8 cellular contexts compared by ENCODE assay signal in genomic region chr12:6959376-6960290, GRCh38. TPM values are rescaled to one million over a fixed set of nuclear protein-coding genes. Genes with fewer than 3 reads are reported as not detected.
DNase-seq lines count a peak whose midpoint lies in the region; ATAC-seq, FAIRE-seq and TF ChIP-seq lines count a peak whose summit lies in the region.

No MANE protein-coding gene starts in this region.

- WGBS in liver, result 87% methylated on average over 33 of the region's 33 CpGs
- WGBS in HepG2 (ENCODE audit: low lambda C conversion rate), result 91% methylated on average over 18 of the region's 33 CpGs

- TF ChIP-seq CTCF in liver (IDR thresholded peaks at IDR 0.05; ENCODE audit: low read depth, low read length, missing input control), result no peak
- TF ChIP-seq CTCF in HepG2 (CRISPR knock-in tag; IDR thresholded peaks at IDR 0.05), result no peak
- TF ChIP-seq CTCF in RWPE1 (conservative IDR thresholded peaks at IDR 0.05; ENCODE audit: low read depth), result no peak

- H2AFZ ChIP-seq in HepG2 (ENCODE audit: low read length), result no peak overlapping the region

- CTCF ChIA-PET in HepG2 (lab: Yijun Ruan, JAX; ENCODE audit: low intra/inter-chr PET ratio, low total read pairs) (no interaction called here), RWPE1 (lab: Yijun Ruan, JAX) (interaction anchor here (0.6 to 1.3 kb wide), 4 partner anchors 10 to 22 kb away, joined by 3 to 4 read pairs (median 3); no protein-coding TSS in a partner anchor)

- H3K4me3 ChIP-seq in liver (ENCODE audit: low read depth in 1 of 3, low read length in 3 of 3) (no peak overlapping the region), HepG2 (replicated peaks in 1 of 3; ENCODE audit: insufficient read depth in 1 of 3, low read depth in 2 of 3, low read length in 3 of 3) (no peak overlapping the region)

- H4K20me1 ChIP-seq in HepG2 (ENCODE audit: insufficient read depth, low read length), result no peaks in the 10 kb centered on the region

- ATAC-seq in HepG2 (no peak), GM18868 (IDR thresholded peaks at IDR 0.05; ENCODE audit: unreplicated experiment) (no peak), esophagus mucosa (no peak)

- FAIRE-seq in HepG2 (lab: Jason Lieb, UNC), result no peak

- TF ChIP-seq RAD21 in liver (IDR thresholded peaks at IDR 0.05), result no peak
- TF ChIP-seq RAD21 in HepG2 (CRISPR knock-in tag; IDR thresholded peaks at IDR 0.05), result no peak

- no peak for TF ChIP-seq EP300 in HepG2 (IDR thresholded peaks at IDR 0.05; ENCODE audit: low read depth in 2 of 2, low read length in 2 of 2)
- no peak for TF ChIP-seq EP300 in HepG2 (CRISPR knock-in tag; IDR thresholded peaks at IDR 0.05; ENCODE audit: borderline replicate concordance)

- POLR2A ChIA-PET in HepG2 (lab: Yijun Ruan, JAX) (interaction anchor here (3.4 to 8.0 kb wide), 2 partner anchors 14 to 58 kb away, joined by 16 to 180 read pairs; partner anchors contain the start of genes C12orf57, LPCAT3 and RNU7-1), RWPE1 (lab: Yijun Ruan, JAX; ENCODE audit: low non-redundant PET) (no interaction called here)

- no peak overlapping the region for H3K4me2 ChIP-seq in HepG2 (ENCODE audit: low read depth, low read length)

- no peaks in the 10 kb centered on the region for H3K9me3 ChIP-seq in liver (ENCODE audit: control insufficient read depth in 4 of 4, low read length in 3 of 4)
- H3K9me3 ChIP-seq in HepG2 (ENCODE audit: low read length), result no peaks in the 10 kb centered on the region

- H3K4me1 ChIP-seq in liver (ENCODE audit: control insufficient read depth in 4 of 4, insufficient read depth in 4 of 4, low read length in 3 of 4) (peaks cover 0 to 36% (median 14%) of the 10 kb centered on the region in 4 donors), HepG2 (ENCODE audit: insufficient read depth, low read length) (peaks cover 31% of the 10 kb centered on the region)

- H3K9ac ChIP-seq in liver (ENCODE audit: low read depth in 1 of 2, low read length in 2 of 2), result no peak overlapping the region
- H3K9ac ChIP-seq in HepG2 (ENCODE audit: insufficient read depth, low read depth, low read length), result no peak overlapping the region

- no TSS peak for BruUV-seq in HepG2 (replicated peaks; lab: Mats Ljungman, UMichigan)

- H3K79me2 ChIP-seq in HepG2 (ENCODE audit: insufficient read depth, low read length), result no peaks in the 10 kb centered on the region

- peaks cover 0 to 3% (median 2%) of the 10 kb centered on the region in 4 donors for H3K36me3 ChIP-seq in liver (ENCODE audit: control insufficient read depth in 4 of 4, insufficient read depth in 3 of 4, low read depth in 1 of 4, low read length in 3 of 4)
- H3K36me3 ChIP-seq in HepG2 (replicated peaks in 1 of 2; ENCODE audit: control insufficient read depth in 1 of 2, insufficient read depth in 2 of 2, low read length in 2 of 2), result no peaks in the 10 kb centered on the region; a peak in 1 of 5 replicates

- TF ChIP-seq POLR2A in HepG2 (IDR thresholded peaks at IDR 0.05; ENCODE audit: insufficient read depth in 1 of 2, low read depth in 2 of 2, low read length in 2 of 2), result no peak

- H3K27me3 ChIP-seq in liver (ENCODE audit: control insufficient read depth in 4 of 4, insufficient read depth in 4 of 4, low read length in 3 of 4) (no peaks in the 10 kb centered on the region), HepG2 (ENCODE audit: control insufficient read depth in 1 of 2, insufficient read depth in 2 of 2, low read length in 2 of 2) (no peaks in the 10 kb centered on the region)

- DNase-seq in HepG2 (ENCODE audit: low spot score), result no peak
- DNase-seq in RWPE1 (ENCODE audit: low spot score), result no peak
- peak; percentile 3 for DNase-seq in hepatic stellate cell (ENCODE audit: low spot score)
- DNase-seq in activated CD4-positive, CD25-positive, alpha-beta regulatory T cell (lab: John Stamatoyannopoulos, UW), result no peak
- DNase-seq in SW 1271 (lab: John Stamatoyannopoulos, UW), result no peak

- intact Hi-C loops in HepG2 (cut with micrococcal nuclease; ENCODE audit: unreplicated experiment), result no loop called here

- in situ Hi-C loops in HepG2 (cut with HindIII; ENCODE audit: extremely low pct_ligation_motif_present, low pct_unique_long_range_greater_than_20kb), result no loop called here

- H3K27ac ChIP-seq in liver (ENCODE audit: low read depth in 1 of 2, low read length in 2 of 2) (peak overlapping the region; percentile 56 to 73), HepG2 (ENCODE audit: extremely low read length, insufficient read depth, low read length) (no peak overlapping the region), RWPE1 (peak overlapping the region; percentile 66; the same call in 1 of the 2 replicates)

RNA-seq across cellular contexts. Expression of gene PTPN6, which starts 8.5 kb away (rescaled TPM):
- total RNA-seq in liver (10 to 100 TPM; 19.7 to 41.0 TPM), HepG2 (2016; rRNA removed; fragmentation: Illumina TruSeq; extraction: Trizol) (9.5 and 10.6 TPM in 2 replicates), esophagus mucosa (17.8 TPM)
- polyA plus RNA-seq in liver (10 to 100 TPM; 15.2 to 19.4 TPM), HepG2 (2011; rRNA removed) (9.1 and 10.5 TPM in 2 replicates)
- 2.7 and 2.8 TPM in 2 replicates for total RNA-seq in HepG2 (2016; cell fraction: cytosol; rRNA removed; fragmentation: Illumina TruSeq; extraction: Trizol; ENCODE audit: low read depth)
- total RNA-seq in HepG2 (2016; cell fraction: insoluble cytoplasmic fraction; rRNA removed; fragmentation: Illumina TruSeq; extraction: Trizol), result 9.8 and 10.6 TPM in 2 replicates
- total RNA-seq in HepG2 (2016; cell fraction: membrane; rRNA removed; fragmentation: Illumina TruSeq; extraction: Trizol), result 5.0 and 5.3 TPM in 2 replicates
- total RNA-seq in HepG2 (2016; cell fraction: nucleus; rRNA removed; fragmentation: Illumina TruSeq; extraction: Trizol), result 6.1 and 6.3 TPM in 2 replicates
- polyA plus RNA-seq in HepG2 (2011; cell fraction: cytosol; rRNA removed), result 8.0 and 10.7 TPM in 2 replicates
- 13.2 and 17.8 TPM in 2 replicates for polyA plus RNA-seq in HepG2 (2011; cell fraction: nucleus; rRNA removed)
- 9.0 and 12.4 TPM in 2 replicates for polyA plus RNA-seq in HepG2 (2012)
- polyA plus RNA-seq in HepG2 (2016; cell fraction: cytosol; fragmentation: Illumina TruSeq; extraction: Trizol; ENCODE audit: low read depth), result 1.6 and 1.7 TPM in 2 replicates
- 8.9 and 12.5 TPM in 2 replicates for polyA plus RNA-seq in HepG2 (2016; cell fraction: insoluble cytoplasmic fraction; fragmentation: Illumina TruSeq; extraction: Trizol; ENCODE audit: low read depth)
- 3.1 and 4.4 TPM in 2 replicates for polyA plus RNA-seq in HepG2 (2016; cell fraction: membrane; fragmentation: Illumina TruSeq; extraction: Trizol; ENCODE audit: low read depth)
- polyA plus RNA-seq in HepG2 (2016; cell fraction: nucleus; fragmentation: Illumina TruSeq; extraction: Trizol; ENCODE audit: insufficient read depth, low read depth), result 17.8 and 18.0 TPM in 2 replicates
- polyA minus RNA-seq in HepG2 (2011; rRNA and poly(A)+ RNA removed; ENCODE audit: low replicate concordance), result 14.7 and 22.7 TPM in 2 replicates
- 10.0 and 10.3 TPM in 2 replicates for polyA minus RNA-seq in HepG2 (2011; cell fraction: cytosol; rRNA and poly(A)+ RNA removed)
- polyA minus RNA-seq in HepG2 (2011; cell fraction: nucleus; rRNA and poly(A)+ RNA removed), result 4.1 and 4.2 TPM in 2 replicates

RNA-seq across cellular contexts. Expression of gene PHB2, which starts 10.8 kb away (rescaled TPM):
- 10 to 100 TPM; 82.7 to 99.1 TPM for total RNA-seq in liver
- 100 to 1,000 TPM; 107 to 133 TPM for polyA plus RNA-seq in liver
- 291 and 394 TPM in 2 replicates for total RNA-seq in HepG2 (2016; rRNA removed; fragmentation: Illumina TruSeq; extraction: Trizol)
- total RNA-seq in HepG2 (2016; cell fraction: cytosol; rRNA removed; fragmentation: Illumina TruSeq; extraction: Trizol; ENCODE audit: low read depth), result 224 and 243 TPM in 2 replicates
- total RNA-seq in HepG2 (2016; cell fraction: insoluble cytoplasmic fraction; rRNA removed; fragmentation: Illumina TruSeq; extraction: Trizol), result 284 and 404 TPM in 2 replicates
- 358 and 365 TPM in 2 replicates for total RNA-seq in HepG2 (2016; cell fraction: membrane; rRNA removed; fragmentation: Illumina TruSeq; extraction: Trizol)
- total RNA-seq in HepG2 (2016; cell fraction: nucleus; rRNA removed; fragmentation: Illumina TruSeq; extraction: Trizol), result 232 and 256 TPM in 2 replicates
- 425 and 468 TPM in 2 replicates for polyA plus RNA-seq in HepG2 (2011; rRNA removed)
- 471 and 553 TPM in 2 replicates for polyA plus RNA-seq in HepG2 (2011; cell fraction: cytosol; rRNA removed)
- 362 and 507 TPM in 2 replicates for polyA plus RNA-seq in HepG2 (2011; cell fraction: nucleus; rRNA removed)
- 214 and 248 TPM in 2 replicates for polyA plus RNA-seq in HepG2 (2012)
- 212 and 232 TPM in 2 replicates for polyA plus RNA-seq in HepG2 (2016; cell fraction: cytosol; fragmentation: Illumina TruSeq; extraction: Trizol; ENCODE audit: low read depth)
- 290 and 308 TPM in 2 replicates for polyA plus RNA-seq in HepG2 (2016; cell fraction: insoluble cytoplasmic fraction; fragmentation: Illumina TruSeq; extraction: Trizol; ENCODE audit: low read depth)
- 313 and 326 TPM in 2 replicates for polyA plus RNA-seq in HepG2 (2016; cell fraction: membrane; fragmentation: Illumina TruSeq; extraction: Trizol; ENCODE audit: low read depth)
- 428 and 438 TPM in 2 replicates for polyA plus RNA-seq in HepG2 (2016; cell fraction: nucleus; fragmentation: Illumina TruSeq; extraction: Trizol; ENCODE audit: insufficient read depth, low read depth)
- polyA minus RNA-seq in HepG2 (2011; rRNA and poly(A)+ RNA removed; ENCODE audit: low replicate concordance), result 299 and 308 TPM in 2 replicates
- polyA minus RNA-seq in HepG2 (2011; cell fraction: cytosol; rRNA and poly(A)+ RNA removed), result 80.4 and 95.3 TPM in 2 replicates
- polyA minus RNA-seq in HepG2 (2011; cell fraction: nucleus; rRNA and poly(A)+ RNA removed), result 135 and 142 TPM in 2 replicates
- 221 TPM for total RNA-seq in esophagus mucosa

RNA-seq across cellular contexts. Expression of gene EMG1, which starts 11.1 kb away (rescaled TPM):
- 10 to 100 TPM; 14.7 to 18.0 TPM for total RNA-seq in liver
- 10 to 100 TPM; 11.5 to 28.6 TPM for polyA plus RNA-seq in liver
- 130 and 190 TPM in 2 replicates for total RNA-seq in HepG2 (2016; rRNA removed; fragmentation: Illumina TruSeq; extraction: Trizol)
- total RNA-seq in HepG2 (2016; cell fraction: cytosol; rRNA removed; fragmentation: Illumina TruSeq; extraction: Trizol; ENCODE audit: low read depth), result 38.0 and 40.3 TPM in 2 replicates
- total RNA-seq in HepG2 (2016; cell fraction: insoluble cytoplasmic fraction; rRNA removed; fragmentation: Illumina TruSeq; extraction: Trizol), result 130 and 206 TPM in 2 replicates
- total RNA-seq in HepG2 (2016; cell fraction: membrane; rRNA removed; fragmentation: Illumina TruSeq; extraction: Trizol), result 62.9 and 63.2 TPM in 2 replicates
- total RNA-seq in HepG2 (2016; cell fraction: nucleus; rRNA removed; fragmentation: Illumina TruSeq; extraction: Trizol), result 52.9 and 57.8 TPM in 2 replicates
- 57.7 and 76.3 TPM in 2 replicates for polyA plus RNA-seq in HepG2 (2011; rRNA removed)
- 64.6 and 65.8 TPM in 2 replicates for polyA plus RNA-seq in HepG2 (2011; cell fraction: cytosol; rRNA removed)
- polyA plus RNA-seq in HepG2 (2011; cell fraction: nucleus; rRNA removed), result 29.6 and 30.6 TPM in 2 replicates
- polyA plus RNA-seq in HepG2 (2012), result 77.8 and 90.4 TPM in 2 replicates
- 33.8 and 36.4 TPM in 2 replicates for polyA plus RNA-seq in HepG2 (2016; cell fraction: cytosol; fragmentation: Illumina TruSeq; extraction: Trizol; ENCODE audit: low read depth)
- 134 and 149 TPM in 2 replicates for polyA plus RNA-seq in HepG2 (2016; cell fraction: insoluble cytoplasmic fraction; fragmentation: Illumina TruSeq; extraction: Trizol; ENCODE audit: low read depth)
- 37.6 and 40.6 TPM in 2 replicates for polyA plus RNA-seq in HepG2 (2016; cell fraction: membrane; fragmentation: Illumina TruSeq; extraction: Trizol; ENCODE audit: low read depth)
- polyA plus RNA-seq in HepG2 (2016; cell fraction: nucleus; fragmentation: Illumina TruSeq; extraction: Trizol; ENCODE audit: insufficient read depth, low read depth), result 54.7 and 59.5 TPM in 2 replicates
- polyA minus RNA-seq in HepG2 (2011; rRNA and poly(A)+ RNA removed; ENCODE audit: low replicate concordance), result 28.0 and 64.6 TPM in 2 replicates
- polyA minus RNA-seq in HepG2 (2011; cell fraction: cytosol; rRNA and poly(A)+ RNA removed), result 16.4 and 18.5 TPM in 2 replicates
- 29.6 and 33.3 TPM in 2 replicates for polyA minus RNA-seq in HepG2 (2011; cell fraction: nucleus; rRNA and poly(A)+ RNA removed)
- 53.9 TPM for total RNA-seq in esophagus mucosa

RNA-seq across cellular contexts. Expression of gene C12orf57, which starts 15.8 kb away (rescaled TPM):
- total RNA-seq in liver (10 to 100 TPM; 49.2 to 53.8 TPM), HepG2 (2016; rRNA removed; fragmentation: Illumina TruSeq; extraction: Trizol) (84.0 and 89.7 TPM in 2 replicates), esophagus mucosa (84.0 TPM)
- polyA plus RNA-seq in liver (100 to 1,000 TPM in 1 of 2 donors, 10 to 100 TPM in 1; 77.7 to 193 TPM), HepG2 (2011; rRNA removed) (287 and 302 TPM in 2 replicates)
- total RNA-seq in HepG2 (2016; cell fraction: cytosol; rRNA removed; fragmentation: Illumina TruSeq; extraction: Trizol; ENCODE audit: low read depth), result 98.3 and 102 TPM in 2 replicates
- total RNA-seq in HepG2 (2016; cell fraction: insoluble cytoplasmic fraction; rRNA removed; fragmentation: Illumina TruSeq; extraction: Trizol), result 84.2 and 105 TPM in 2 replicates
- 106 and 113 TPM in 2 replicates for total RNA-seq in HepG2 (2016; cell fraction: membrane; rRNA removed; fragmentation: Illumina TruSeq; extraction: Trizol)
- 42.1 and 43.4 TPM in 2 replicates for total RNA-seq in HepG2 (2016; cell fraction: nucleus; rRNA removed; fragmentation: Illumina TruSeq; extraction: Trizol)
- 405 and 458 TPM in 2 replicates for polyA plus RNA-seq in HepG2 (2011; cell fraction: cytosol; rRNA removed)
- 151 and 164 TPM in 2 replicates for polyA plus RNA-seq in HepG2 (2011; cell fraction: nucleus; rRNA removed)
- polyA plus RNA-seq in HepG2 (2012), result 75.2 and 129 TPM in 2 replicates
- polyA plus RNA-seq in HepG2 (2016; cell fraction: cytosol; fragmentation: Illumina TruSeq; extraction: Trizol; ENCODE audit: low read depth), result 86.1 and 87.7 TPM in 2 replicates
- 98.5 and 104 TPM in 2 replicates for polyA plus RNA-seq in HepG2 (2016; cell fraction: insoluble cytoplasmic fraction; fragmentation: Illumina TruSeq; extraction: Trizol; ENCODE audit: low read depth)
- 96.1 and 98.2 TPM in 2 replicates for polyA plus RNA-seq in HepG2 (2016; cell fraction: membrane; fragmentation: Illumina TruSeq; extraction: Trizol; ENCODE audit: low read depth)
- 57.2 and 57.4 TPM in 2 replicates for polyA plus RNA-seq in HepG2 (2016; cell fraction: nucleus; fragmentation: Illumina TruSeq; extraction: Trizol; ENCODE audit: insufficient read depth, low read depth)
- 93.0 and 145 TPM in 2 replicates for polyA minus RNA-seq in HepG2 (2011; rRNA and poly(A)+ RNA removed; ENCODE audit: low replicate concordance)
- 36.8 and 41.7 TPM in 2 replicates for polyA minus RNA-seq in HepG2 (2011; cell fraction: cytosol; rRNA and poly(A)+ RNA removed)
- 37.5 and 38.8 TPM in 2 replicates for polyA minus RNA-seq in HepG2 (2011; cell fraction: nucleus; rRNA and poly(A)+ RNA removed)

RNA-seq across cellular contexts. Expression of gene RNU7-1, which starts 16.0 kb away (rescaled TPM):
- total RNA-seq in liver (not detected), HepG2 (2016; rRNA removed; fragmentation: Illumina TruSeq; extraction: Trizol) (not detected in 2 replicates), esophagus mucosa (not detected)
- polyA plus RNA-seq in liver (not detected), HepG2 (2011; rRNA removed) (not detected in 2 replicates)
- total RNA-seq in HepG2 (2016; cell fraction: cytosol; rRNA removed; fragmentation: Illumina TruSeq; extraction: Trizol; ENCODE audit: low read depth), result not detected in 2 replicates
- total RNA-seq in HepG2 (2016; cell fraction: insoluble cytoplasmic fraction; rRNA removed; fragmentation: Illumina TruSeq; extraction: Trizol), result not detected in 2 replicates
- total RNA-seq in HepG2 (2016; cell fraction: membrane; rRNA removed; fragmentation: Illumina TruSeq; extraction: Trizol), result not detected in 2 replicates
- total RNA-seq in HepG2 (2016; cell fraction: nucleus; rRNA removed; fragmentation: Illumina TruSeq; extraction: Trizol), result not detected in 2 replicates
- not detected in 2 replicates for polyA plus RNA-seq in HepG2 (2011; cell fraction: cytosol; rRNA removed)
- polyA plus RNA-seq in HepG2 (2011; cell fraction: nucleus; rRNA removed), result not detected in 2 replicates
- polyA plus RNA-seq in HepG2 (2012), result not detected in 2 replicates
- not detected in 2 replicates for polyA plus RNA-seq in HepG2 (2016; cell fraction: cytosol; fragmentation: Illumina TruSeq; extraction: Trizol; ENCODE audit: low read depth)
- not detected in 2 replicates for polyA plus RNA-seq in HepG2 (2016; cell fraction: insoluble cytoplasmic fraction; fragmentation: Illumina TruSeq; extraction: Trizol; ENCODE audit: low read depth)
- not detected in 2 replicates for polyA plus RNA-seq in HepG2 (2016; cell fraction: membrane; fragmentation: Illumina TruSeq; extraction: Trizol; ENCODE audit: low read depth)
- polyA plus RNA-seq in HepG2 (2016; cell fraction: nucleus; fragmentation: Illumina TruSeq; extraction: Trizol; ENCODE audit: insufficient read depth, low read depth), result not detected in 2 replicates
- not detected in 2 replicates for polyA minus RNA-seq in HepG2 (2011; rRNA and poly(A)+ RNA removed; ENCODE audit: low replicate concordance)
- polyA minus RNA-seq in HepG2 (2011; cell fraction: cytosol; rRNA and poly(A)+ RNA removed), result not detected in 2 replicates
- polyA minus RNA-seq in HepG2 (2011; cell fraction: nucleus; rRNA and poly(A)+ RNA removed), result not detected in 2 replicates
